ENCODE assay signal across 1 cellular context in genomic region chr16:28277537-28278388, GRCh38.
A peak's percentile ranks its signal among the peaks of the same experiment; 100 is the strongest.
TF ChIP-seq lines count a peak whose summit lies in the region.

No MANE protein-coding gene starts in this region.

TF ChIP-seq in H1, 55 proteins besides CTCF, POLR2A, EP300 and RAD21 (continued from another document):
- TF ChIP-seq PHF8 (conservative IDR thresholded peaks at IDR 0.05; ENCODE audit: low read depth, low read length) (peak; percentile 74), SUZ12 (IDR thresholded peaks at IDR 0.05; ENCODE audit: low read length) (no peak), SP1 (IDR thresholded peaks at IDR 0.05; ENCODE audit: low read depth, low read length) (no peak), GABPA (IDR thresholded peaks at IDR 0.05; ENCODE audit: borderline replicate concordance, insufficient read depth, low read length) (peak; percentile 56; the same call in 1 of the 2 replicates), CHD7 (IDR thresholded peaks at IDR 0.05; ENCODE audit: insufficient replicate concordance, low read length) (no peak), MAX (IDR thresholded peaks at IDR 0.05) (peak; percentile 75), SRF (IDR thresholded peaks at IDR 0.05; ENCODE audit: low read depth, low read length) (no peak)
TF ChIP-seq in H1: peak in this region for 12.
